In the genomic region with DNA sequence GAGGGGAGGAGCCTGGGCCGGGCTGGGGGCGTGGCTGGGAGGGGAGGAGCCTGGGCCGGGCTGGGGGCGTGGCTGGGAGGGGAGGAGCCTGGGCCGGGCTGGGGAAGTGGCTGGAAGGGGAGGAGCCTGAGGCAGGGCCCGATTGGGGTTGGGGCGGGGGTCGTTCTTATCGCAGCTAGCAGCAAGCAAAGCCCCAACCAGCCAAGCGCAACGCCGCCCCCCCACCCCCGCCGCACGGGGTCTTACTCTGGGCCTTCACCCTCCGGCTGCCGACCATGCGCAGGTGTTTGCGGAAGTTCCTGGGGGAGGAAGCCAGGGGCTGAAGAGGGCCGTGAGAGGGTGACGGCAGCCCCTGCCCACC, we compare ENCODE assay signal across 8 cellular contexts. TPM values are rescaled to one million over a fixed set of nuclear protein-coding genes. Genes with fewer than 3 reads are reported as not detected.
DNase-seq lines count a peak whose midpoint lies in the region; TF ChIP-seq lines count a peak whose summit lies in the region.

No MANE protein-coding gene starts in this region.

- H3K9me3 ChIP-seq in BE2C (no peaks in the 10 kb centered on the region), adipocyte (ENCODE audit: control insufficient read depth, low read length) (no peaks in the 10 kb centered on the region)

- DNase-seq in BE2C (peak; percentile 74), HL-60 (ENCODE audit: low read depth in 1 of 2, low spot score in 1 of 2) (peak in 1 of 2 experiments; percentile 52), adipocyte (ENCODE audit: low read depth) (peak; percentile 45), iPS-NIHi7 (ENCODE audit: extremely low spot score) (peak; percentile 75), T-helper 9 cell (no peak), NCI-H748 treated with DMSO at 0.1 percent for 48 hours (lab: John Stamatoyannopoulos, UW) (no peak), LoVo (ENCODE audit: low spot score) (no peak)
- DNase-seq in stimulated activated CD4-positive, alpha-beta T cell treated with anti-CD3 and anti-CD28 coated beads, Interleukin-4, amount 100 ng/mL, for 24 hours = peak; percentile 34

- TF ChIP-seq CTCF in BE2C (IDR thresholded peaks at IDR 0.05; ENCODE audit: low read depth, low read length) (no peak), HL-60 (IDR thresholded peaks at IDR 0.05; ENCODE audit: insufficient read depth, low read length) (no peak)

- peak overlapping the region; percentile 44 for H3K4me3 ChIP-seq in BE2C (ENCODE audit: low read depth, low read length)
- H3K4me3 ChIP-seq in HL-60 (replicated peaks; ENCODE audit: insufficient read depth, low read length) = peak overlapping the region; percentile 16
- H3K4me3 ChIP-seq in adipocyte (ENCODE audit: low read length) = peak overlapping the region; percentile 69

- H3K27ac ChIP-seq in HL-60 (replicated peaks) = peak overlapping the region; percentile 54

- H3K27me3 ChIP-seq in BE2C (no peaks in the 10 kb centered on the region), HL-60 (ENCODE audit: insufficient read depth, poor library complexity, severe bottlenecking) (no peaks in the 10 kb centered on the region), adipocyte (replicated peaks; ENCODE audit: control insufficient read depth, insufficient read depth, low read length) (no peaks in the 10 kb centered on the region)

- H3K4me1 ChIP-seq in BE2C (peaks cover 32% of the 10 kb centered on the region), adipocyte (ENCODE audit: control insufficient read depth, insufficient read depth, low read length) (peaks cover 25% of the 10 kb centered on the region)

- peak overlapping the region; percentile 51 for H3K9ac ChIP-seq in adipocyte (ENCODE audit: low read length)

- peaks cover 59% of the 10 kb centered on the region for H3K36me3 ChIP-seq in BE2C
- H3K36me3 ChIP-seq in adipocyte (ENCODE audit: control insufficient read depth, insufficient read depth, low read length, severe bottlenecking) = peaks cover 25% of the 10 kb centered on the region

RNA-seq across cellular contexts. Expression of a gene that starts 5.0 kb away (rescaled TPM):
- polyA plus RNA-seq in BE2C (2012; ENCODE audit: insufficient read depth, insufficient read length, low read depth) = 457 TPM

RNA-seq across cellular contexts. Expression of a gene that starts 13.0 kb away (rescaled TPM):
- polyA plus RNA-seq in BE2C (2012; ENCODE audit: insufficient read depth, insufficient read length, low read depth) = 0.20 TPM

RNA-seq across cellular contexts. Expression of a gene that starts 30.9 kb away (rescaled TPM):
- polyA plus RNA-seq in BE2C (2012; ENCODE audit: insufficient read depth, insufficient read length, low read depth) = not detected

RNA-seq across cellular contexts. Expression of a gene that starts 31.2 kb away (rescaled TPM):
- 22.0 TPM for polyA plus RNA-seq in BE2C (2012; ENCODE audit: insufficient read depth, insufficient read length, low read depth)

Comparison
In these comparisons a context has a peak if more than half of its experiments do, and no peak if none do; other contexts are left out.
1. DNase-seq: peak in BE2C (single experiment), adipocyte (single experiment), iPS-NIHi7 (single experiment) and stimulated activated CD4-positive, alpha-beta T cell treated with anti-CD3 and anti-CD28 coated beads, Interleukin-4, amount 100 ng/mL, for 24 hours (single experiment); none in T-helper 9 cell (single experiment), NCI-H748 treated with DMSO at 0.1 percent for 48 hours (single experiment) and LoVo (single experiment).
2. H3K4me3 ChIP-seq: peak in every context shown above with its lines; median percentile 69 in adipocyte; 44 in BE2C; 16 in HL-60.